Comparison of ENCODE assay signal across 12 cellular contexts in genomic region chr4:168560184-168560834, GRCh38.
A peak's percentile ranks its signal among the peaks of the same experiment; 100 is the strongest.
DNase-seq lines count a peak whose midpoint lies in the region; ATAC-seq, FAIRE-seq and TF ChIP-seq lines count a peak whose summit lies in the region.
"Had no signal": no experiment of that assay in that cellular context is flagged by ENCODE, and none has a peak within 500 bp of the region (broad histone marks: within the 10 kb centered on the region; RNA-seq: fewer than 3 reads in every experiment).

No MANE protein-coding gene starts in this region.

- peaks cover 4 to 41% (median 25%) of the 10 kb centered on the region in 4 donors for H3K4me1 ChIP-seq in stomach

- H3K36me3 ChIP-seq in stomach = no peaks in the 10 kb centered on the region
- H3K36me3 ChIP-seq: thyroid gland had no signal

- H3K27me3 ChIP-seq in stomach = no peaks in the 10 kb centered on the region
- H3K27me3 ChIP-seq: thyroid gland had no signal

- TF ChIP-seq POLR2A in stomach (IDR thresholded peaks at IDR 0.05) = no peak

- FAIRE-seq in D721Med (lab: Jason Lieb, UNC) = no peak

- peak in 2 of 3 experiments; percentile 36 to 80 for DNase-seq in NCI-H1417 (lab: John Stamatoyannopoulos, UW)
- DNase-seq in NCI-H1417 treated with DMSO at 0.1 percent for 48 hours (lab: John Stamatoyannopoulos, UW) = no peak
- peak; percentile 55 for DNase-seq in fibroblast of the aortic adventitia (ENCODE audit: low read depth)
- DNase-seq in stomach = peak; percentile 37
- DNase-seq in D721Med (ENCODE audit: insufficient read length, low spot score) = no peak
- no peak for DNase-seq in NK-92 treated with Interleukin-12 subunit alpha and Interleukin-12 subunit beta, amount 100 ng/mL, for 24 hours (lab: John Stamatoyannopoulos, UW)
- DNase-seq: activated effector memory CD4-positive, alpha-beta T cell treated with anti-CD3 and anti-CD28 coated beads, Interleukin-2, amount 50 U/mL, for 16 hours; NCI-H524 treated with DMSO at 0.1 percent for 48 hours; stimulated activated CD4-positive, alpha-beta T cell treated with anti-CD3 and anti-CD28 coated beads, Interleukin-2, amount 100 ng/mL, for 48 hours had no signal

- intact Hi-C loops in stomach (cut with DNase I; ENCODE audit: low total_unique reads) = no loop called here

- no peak for TF ChIP-seq CTCF in fibroblast of the aortic adventitia (IDR thresholded peaks at IDR 0.05; ENCODE audit: insufficient read depth, low read length)
- TF ChIP-seq CTCF in stomach (IDR thresholded peaks at IDR 0.05) = no peak
- no peak for TF ChIP-seq CTCF in D721Med (IDR thresholded peaks at IDR 0.05; ENCODE audit: insufficient read depth, missing control alignments)

- peak overlapping the region in 3 of 5 donors; percentile 39 to 58 (median 56) for H3K27ac ChIP-seq in stomach

- H3K9me3 ChIP-seq in stomach = no peaks in the 10 kb centered on the region
- H3K9me3 ChIP-seq: thyroid gland had no signal

- ATAC-seq in GM21786 (IDR thresholded peaks at IDR 0.05; ENCODE audit: unreplicated experiment) = no peak

- 23 to 49% (median 36%) methylated on average over 3 of the region's 3 CpGs for WGBS in stomach, 5 donors

- no peak for TF ChIP-seq EP300 in stomach (IDR thresholded peaks at IDR 0.05)

- no peak overlapping the region for H3K4me3 ChIP-seq in fibroblast of the aortic adventitia (ENCODE audit: low read depth, low read length)
- H3K4me3 ChIP-seq in stomach = no peak overlapping the region
- H3K4me3 ChIP-seq: thyroid gland had no signal

TF ChIP-seq in PFSK-1, 5 proteins besides CTCF, POLR2A, EP300 and RAD21:
- TF ChIP-seq FOXP2 (optimal IDR thresholded peaks at IDR 0.05; ENCODE audit: borderline replicate concordance, extremely low read depth, extremely low read length, insufficient read depth) = no peak
- TF ChIP-seq TAF1 (IDR thresholded peaks at IDR 0.05; ENCODE audit: borderline replicate concordance, insufficient read depth, low read length) = peak; percentile 41; the same call in 1 of the 2 replicates
TF ChIP-seq in PFSK-1: peak in this region for 1.

Comparison
In these comparisons a context has a peak if more than half of its experiments do, and no peak if none do; other contexts are left out.
1. DNase-seq: peak in NCI-H1417 (2 of 3), fibroblast of the aortic adventitia (single experiment) and stomach (single experiment); none in NCI-H1417 treated with DMSO at 0.1 percent for 48 hours (single experiment), D721Med (single experiment) and NK-92 treated with Interleukin-12 subunit alpha and Interleukin-12 subunit beta, amount 100 ng/mL, for 24 hours (single experiment).